18 cellular contexts compared by ENCODE assay signal in the genomic region with DNA sequence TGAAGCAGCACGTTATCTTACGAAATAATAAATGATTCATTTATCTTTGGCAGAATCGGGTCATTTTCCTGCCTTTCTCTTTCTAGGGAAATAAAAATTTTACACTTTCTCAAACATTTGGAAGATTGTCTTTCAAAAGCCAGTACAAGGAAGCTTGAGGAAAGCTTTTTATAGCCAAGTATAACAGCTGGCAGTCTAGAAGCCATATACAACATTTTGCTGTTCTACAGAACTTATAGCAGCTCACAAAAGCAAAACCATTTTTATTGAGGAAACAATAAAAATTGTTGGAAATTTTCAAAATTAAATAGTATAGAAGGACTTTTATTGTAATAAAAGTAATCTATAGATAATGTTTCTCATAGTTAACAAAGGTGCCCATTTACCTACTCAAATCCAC.
"Had no signal": no experiment of that assay in that cellular context is flagged by ENCODE, and none has a peak within 500 bp of the region (broad histone marks: within the 10 kb centered on the region; RNA-seq: fewer than 3 reads in every experiment).

No MANE protein-coding gene starts in this region.

- H3K9me3 ChIP-seq: colonic mucosa, pancreas, psoas muscle had no signal

- H3K4me3 ChIP-seq: colonic mucosa, pancreas, psoas muscle, transverse colon had no signal

- H3K4me1 ChIP-seq: colonic mucosa, pancreas, psoas muscle, transverse colon had no signal

- DNase-seq: activated CD8-positive, alpha-beta memory T cell treated with anti-CD3 and anti-CD28 coated beads for 24 hours; activated CD8-positive, alpha-beta memory T cell treated with anti-CD3 and anti-CD28 coated beads, Interleukin-2, amount 50 U/mL, for 4 hours; activated naive CD4-positive, alpha-beta T cell; activated naive CD8-positive, alpha-beta T cell treated with anti-CD3 and anti-CD28 coated beads for 36 hours; activated T-cell treated with anti-CD3 and anti-CD28 coated beads, Interleukin-2, amount 50 U/mL, for 24 hours; amniotic stem cell; colonic mucosa; endodermal cell; hypothalamus; nephron progenitor cell; pancreas; psoas muscle; right cardiac atrium; stimulated activated CD4-positive, alpha-beta T cell treated with anti-CD3 and anti-CD28 coated beads, Interleukin-12 subunit alpha, Interleukin-12 subunit beta, amount 100 ng/mL, for 4 hours; stimulated activated naive CD8-positive, alpha-beta T cell treated with anti-CD3 and anti-CD28 coated beads, Interleukin-15, amount 100 ng/mL, for 72 hours; T-helper 9 cell; transverse colon had no signal

- H3K36me3 ChIP-seq: colonic mucosa, pancreas, transverse colon had no signal

- ATAC-seq: activated T-helper 17 cell treated with anti-CD3 and anti-CD28 coated beads, Interleukin-2, amount 50 U/mL, for 72 hours; pancreas; psoas muscle; right cardiac atrium; stimulated activated naive CD8-positive, alpha-beta T cell treated with anti-CD3 and anti-CD28 coated beads, Interleukin-15, amount 100 ng/mL, for 72 hours had no signal
